Comparison of ENCODE assay signal across 15 cellular contexts in the genomic region with DNA sequence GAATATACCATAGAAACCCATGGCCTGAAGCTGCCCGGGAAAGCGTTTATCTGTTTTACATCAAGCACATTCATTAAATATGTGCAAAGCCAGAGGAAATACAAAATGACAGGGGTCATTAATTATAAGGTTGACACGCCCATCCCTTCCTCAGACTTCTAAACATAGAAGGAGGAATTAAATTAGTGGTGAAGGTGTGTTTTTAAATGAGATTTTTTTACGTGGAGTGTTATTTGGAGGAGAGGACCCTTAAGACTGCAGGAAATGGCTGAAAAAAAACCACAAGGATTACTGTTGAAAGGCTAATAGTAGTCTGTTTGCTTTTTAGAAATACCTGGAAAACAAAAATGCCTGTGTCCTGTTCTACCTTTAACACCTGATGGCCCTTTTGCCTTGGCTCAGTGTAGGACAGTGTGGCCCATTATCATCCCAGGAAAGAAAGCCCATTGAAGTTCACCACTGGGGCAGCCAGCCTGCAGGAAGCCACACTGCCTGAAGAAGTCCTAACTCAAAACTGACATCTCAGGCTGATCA.
"Had no signal": no experiment of that assay in that cellular context is flagged by ENCODE, and none has a peak within 500 bp of the region (broad histone marks: within the 10 kb centered on the region; RNA-seq: fewer than 3 reads in every experiment).

No MANE protein-coding gene starts in this region.

- H3K9me3 Mint-ChIP-seq: activated CD4-positive, alpha-beta memory T cell treated with anti-CD3 and anti-CD28 coated beads for 36 hours; memory B cell; naive thymus-derived CD8-positive, alpha-beta T cell had no signal

- ATAC-seq: gastroesophageal sphincter; heart left ventricle; left ventricle myocardium superior; naive thymus-derived CD8-positive, alpha-beta T cell had no signal

- H3K27ac Mint-ChIP-seq: activated CD4-positive, alpha-beta memory T cell treated with anti-CD3 and anti-CD28 coated beads for 36 hours; activated naive CD8-positive, alpha-beta T cell; memory B cell; naive thymus-derived CD8-positive, alpha-beta T cell had no signal

- H3K36me3 Mint-ChIP-seq: activated naive CD8-positive, alpha-beta T cell; naive thymus-derived CD8-positive, alpha-beta T cell had no signal

- DNase-seq: activated CD4-positive, alpha-beta memory T cell treated with anti-CD3 and anti-CD28 coated beads for 36 hours; activated CD4-positive, alpha-beta T cell treated with anti-CD3 and anti-CD28 coated beads for 4 hours; activated T-cell treated with anti-CD3 and anti-CD28 coated beads for 4 hours; effector CD4-positive, alpha-beta T cell; heart left ventricle; kidney glomerular epithelial cell; left ventricle myocardium superior; naive thymus-derived CD8-positive, alpha-beta T cell; nucleus accumbens; spleen; stimulated activated naive CD4-positive, alpha-beta T cell; thyroid gland had no signal

- H3K27me3 Mint-ChIP-seq: activated CD4-positive, alpha-beta memory T cell treated with anti-CD3 and anti-CD28 coated beads for 36 hours; activated naive CD8-positive, alpha-beta T cell; memory B cell had no signal

- H3K4me3 Mint-ChIP-seq: activated CD4-positive, alpha-beta memory T cell treated with anti-CD3 and anti-CD28 coated beads for 36 hours; activated naive CD8-positive, alpha-beta T cell; memory B cell; naive thymus-derived CD8-positive, alpha-beta T cell had no signal
